Comparison of ENCODE assay signal across 1 cellular context in the genomic region with DNA sequence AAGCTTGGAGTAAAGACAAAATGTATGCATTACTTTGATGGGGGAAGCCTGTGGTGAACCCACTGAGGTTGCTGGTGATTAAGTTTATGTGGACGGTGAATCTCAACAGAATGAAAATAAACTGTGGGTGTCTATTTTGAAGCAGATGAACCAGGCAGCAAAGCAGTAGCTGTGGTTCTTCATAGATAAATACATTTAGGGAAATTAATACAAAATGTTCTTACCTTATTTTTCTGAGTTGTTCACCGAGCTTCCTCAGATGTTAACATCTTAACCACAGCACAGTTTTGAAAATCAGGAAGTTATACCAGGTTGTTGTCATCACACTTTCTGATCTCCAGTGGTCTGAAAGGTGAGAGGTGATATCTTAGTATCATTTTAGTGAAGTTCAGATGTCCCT.
TF ChIP-seq lines count a peak whose summit lies in the region.

No MANE protein-coding gene starts in this region.

TF ChIP-seq in GM23338, 12 proteins besides CTCF, POLR2A, EP300 and RAD21 (continued from another document):
- TF ChIP-seq, protein P1, sequence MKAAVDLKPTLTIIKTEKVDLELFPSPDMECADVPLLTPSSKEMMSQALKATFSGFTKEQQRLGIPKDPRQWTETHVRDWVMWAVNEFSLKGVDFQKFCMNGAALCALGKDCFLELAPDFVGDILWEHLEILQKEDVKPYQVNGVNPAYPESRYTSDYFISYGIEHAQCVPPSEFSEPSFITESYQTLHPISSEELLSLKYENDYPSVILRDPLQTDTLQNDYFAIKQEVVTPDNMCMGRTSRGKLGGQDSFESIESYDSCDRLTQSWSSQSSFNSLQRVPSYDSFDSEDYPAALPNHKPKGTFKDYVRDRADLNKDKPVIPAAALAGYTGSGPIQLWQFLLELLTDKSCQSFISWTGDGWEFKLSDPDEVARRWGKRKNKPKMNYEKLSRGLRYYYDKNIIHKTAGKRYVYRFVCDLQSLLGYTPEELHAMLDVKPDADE (IDR thresholded peaks at IDR 0.05), result no peak
- TF ChIP-seq, protein P2, sequence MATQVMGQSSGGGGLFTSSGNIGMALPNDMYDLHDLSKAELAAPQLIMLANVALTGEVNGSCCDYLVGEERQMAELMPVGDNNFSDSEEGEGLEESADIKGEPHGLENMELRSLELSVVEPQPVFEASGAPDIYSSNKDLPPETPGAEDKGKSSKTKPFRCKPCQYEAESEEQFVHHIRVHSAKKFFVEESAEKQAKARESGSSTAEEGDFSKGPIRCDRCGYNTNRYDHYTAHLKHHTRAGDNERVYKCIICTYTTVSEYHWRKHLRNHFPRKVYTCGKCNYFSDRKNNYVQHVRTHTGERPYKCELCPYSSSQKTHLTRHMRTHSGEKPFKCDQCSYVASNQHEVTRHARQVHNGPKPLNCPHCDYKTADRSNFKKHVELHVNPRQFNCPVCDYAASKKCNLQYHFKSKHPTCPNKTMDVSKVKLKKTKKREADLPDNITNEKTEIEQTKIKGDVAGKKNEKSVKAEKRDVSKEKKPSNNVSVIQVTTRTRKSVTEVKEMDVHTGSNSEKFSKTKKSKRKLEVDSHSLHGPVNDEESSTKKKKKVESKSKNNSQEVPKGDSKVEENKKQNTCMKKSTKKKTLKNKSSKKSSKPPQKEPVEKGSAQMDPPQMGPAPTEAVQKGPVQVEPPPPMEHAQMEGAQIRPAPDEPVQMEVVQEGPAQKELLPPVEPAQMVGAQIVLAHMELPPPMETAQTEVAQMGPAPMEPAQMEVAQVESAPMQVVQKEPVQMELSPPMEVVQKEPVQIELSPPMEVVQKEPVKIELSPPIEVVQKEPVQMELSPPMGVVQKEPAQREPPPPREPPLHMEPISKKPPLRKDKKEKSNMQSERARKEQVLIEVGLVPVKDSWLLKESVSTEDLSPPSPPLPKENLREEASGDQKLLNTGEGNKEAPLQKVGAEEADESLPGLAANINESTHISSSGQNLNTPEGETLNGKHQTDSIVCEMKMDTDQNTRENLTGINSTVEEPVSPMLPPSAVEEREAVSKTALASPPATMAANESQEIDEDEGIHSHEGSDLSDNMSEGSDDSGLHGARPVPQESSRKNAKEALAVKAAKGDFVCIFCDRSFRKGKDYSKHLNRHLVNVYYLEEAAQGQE (IDR thresholded peaks at IDR 0.05; ENCODE audit: unreplicated experiment), result no peak
- TF ChIP-seq EZH2 (IDR thresholded peaks at IDR 0.05; ENCODE audit: low read depth, unreplicated experiment), result no peak
TF ChIP-seq in GM23338: peak in this region for 0.
